ENCODE assay signal across 8 cellular contexts in genomic region chr1:223726380-223727001, GRCh38. TPM values are rescaled to one million over a fixed set of nuclear protein-coding genes. Genes with fewer than 3 reads are reported as not detected.
DNase-seq lines count a peak whose midpoint lies in the region; ATAC-seq and TF ChIP-seq lines count a peak whose summit lies in the region.

No MANE protein-coding gene starts in this region.

- no peak overlapping the region for H4K91ac ChIP-seq in neuronal stem cell (ENCODE audit: low read depth, low read length, poor library complexity)

- peak overlapping the region; percentile 88 for H3K18ac ChIP-seq in neuronal stem cell (ENCODE audit: low read length)

- no peak overlapping the region for H3K4me2 ChIP-seq in neuronal stem cell (ENCODE audit: insufficient read depth, low read length, poor library complexity, severe bottlenecking)

- H3K27me3 ChIP-seq in esophagus muscularis mucosa = no peaks in the 10 kb centered on the region
- H3K27me3 ChIP-seq in neuronal stem cell (ENCODE audit: control insufficient read depth in 3 of 3, insufficient read depth in 3 of 3, low read depth in 1 of 3, low read length in 3 of 3) = no peaks in the 10 kb centered on the region
- no peaks in the 10 kb centered on the region for H3K27me3 ChIP-seq in testis

- no peak overlapping the region for H2BK5ac ChIP-seq in neuronal stem cell (ENCODE audit: low read length)

- H3K27ac ChIP-seq in esophagus muscularis mucosa (replicated peaks in 1 of 4) = peak overlapping the region; percentile 61 to 81 (median 74)
- peak overlapping the region; percentile 40 for H3K27ac ChIP-seq in neuronal stem cell (replicated peaks; ENCODE audit: low read length)
- H3K27ac ChIP-seq in testis = peak overlapping the region; percentile 29 to 41

- DNase-seq in NOMO-1 (lab: John Stamatoyannopoulos, UW; ENCODE audit: unreplicated experiment in 2 of 2) = peak; percentile 70 to 87
- peak; percentile 83 for DNase-seq in activated T-cell treated with anti-CD3 and anti-CD28 coated beads for 48 hours (ENCODE audit: low read depth)
- DNase-seq in esophagus muscularis mucosa (ENCODE audit: extremely low spot score) = peak; percentile 94
- DNase-seq in neuronal stem cell (ENCODE audit: low spot score) = no peak
- DNase-seq in testis = peak; percentile 79
- no peak for DNase-seq in NCI-H1092 treated with DMSO at 0.1 percent for 48 hours (lab: John Stamatoyannopoulos, UW)

- peaks cover 48 to 88% (median 81%) of the 10 kb centered on the region in 4 donors for H3K4me1 ChIP-seq in esophagus muscularis mucosa
- peaks cover 15 to 18% of the 10 kb centered on the region in 2 donors for H3K4me1 ChIP-seq in neuronal stem cell (ENCODE audit: control insufficient read depth in 2 of 2, insufficient read depth in 1 of 2, low read depth in 1 of 2, low read length in 2 of 2)
- peaks cover 47% of the 10 kb centered on the region for H3K4me1 ChIP-seq in testis

- TF ChIP-seq EP300 in esophagus muscularis mucosa (IDR thresholded peaks at IDR 0.05) = no peak

- H3K4ac ChIP-seq in neuronal stem cell (ENCODE audit: low read length) = no peak overlapping the region

- H2AFZ ChIP-seq in neuronal stem cell (ENCODE audit: low read length) = peak overlapping the region; percentile 69

- peak overlapping the region; percentile 1 for H2AK5ac ChIP-seq in neuronal stem cell (ENCODE audit: low read depth, low read length)

- H4K8ac ChIP-seq in neuronal stem cell (ENCODE audit: low read depth, low read length) = no peak overlapping the region

- no peak overlapping the region for H3K23ac ChIP-seq in neuronal stem cell (ENCODE audit: low read depth, low read length, poor library complexity)

- 16% methylated on average over 6 of the region's 9 CpGs for WGBS in esophagus muscularis mucosa
- no CpG with 5 or more reads among the region's 9 CpGs for WGBS in neuronal stem cell (ENCODE audit: extremely low coverage in 2 of 2, insufficient read length in 2 of 2, insufficient replicate concordance in 1 of 2), 2 donors
- WGBS in testis, 2 donors = 38 to 40% methylated on average over 6 to 9 of the region's 9 CpGs

- H3K36me3 ChIP-seq in esophagus muscularis mucosa (peaks cover 0 to 42% (median 31%) of the 10 kb centered on the region in 4 donors), neuronal stem cell (replicated peaks in 1 of 2; ENCODE audit: control insufficient read depth in 2 of 2, insufficient read depth in 2 of 2, low read length in 2 of 2) (peaks cover 4 to 75% of the 10 kb centered on the region in 2 donors), testis (ENCODE audit: low read depth, missing control alignments) (peaks cover 3% of the 10 kb centered on the region)

- TF ChIP-seq POLR2A in esophagus muscularis mucosa (IDR thresholded peaks at IDR 0.05; ENCODE audit: low read depth) (no peak), testis (IDR thresholded peaks at IDR 0.05) (no peak)

- H2BK15ac ChIP-seq in neuronal stem cell (ENCODE audit: low read length) = no peak overlapping the region

- ATAC-seq in GM18511 (IDR thresholded peaks at IDR 0.05; ENCODE audit: unreplicated experiment) (peak; percentile 96), HG02852 (IDR thresholded peaks at IDR 0.05; ENCODE audit: unreplicated experiment) (peak; percentile 92)

- H3K14ac ChIP-seq in neuronal stem cell (ENCODE audit: low read length) = no peak overlapping the region

- H3K9me3 ChIP-seq in esophagus muscularis mucosa = no peaks in the 10 kb centered on the region
- no peaks in the 10 kb centered on the region for H3K9me3 ChIP-seq in neuronal stem cell (replicated peaks in 1 of 2; ENCODE audit: control insufficient read depth in 2 of 2, insufficient read depth in 1 of 2, low read depth in 1 of 2, low read length in 2 of 2)
- H3K9me3 ChIP-seq in testis = no peaks in the 10 kb centered on the region

- H3K4me3 ChIP-seq in esophagus muscularis mucosa (peak overlapping the region in 1 of 4 donors; percentile 0), neuronal stem cell (ENCODE audit: low read length in 2 of 2) (no peak overlapping the region), testis (no peak overlapping the region)

- no peak overlapping the region for H2BK12ac ChIP-seq in neuronal stem cell (ENCODE audit: low read length)

- H2BK120ac ChIP-seq in neuronal stem cell (ENCODE audit: low read depth, low read length) = no peak overlapping the region

- TF ChIP-seq CTCF in esophagus muscularis mucosa (IDR thresholded peaks at IDR 0.05) = no peak
- TF ChIP-seq CTCF in testis (IDR thresholded peaks at IDR 0.05) = no peak

- intact Hi-C loops in esophagus muscularis mucosa (cut with DNase I) = no loop called here
- intact Hi-C loops in testis (cut with DNase I; ENCODE audit: low total_unique reads) = no loop called here

- peak overlapping the region; percentile 71 for H3K9ac ChIP-seq in neuronal stem cell (ENCODE audit: low read depth, low read length, poor library complexity)

- H3K79me1 ChIP-seq in neuronal stem cell (ENCODE audit: low read depth, low read length) = no peaks in the 10 kb centered on the region

RNA-seq across cellular contexts. Expression of gene CAPN2, which starts 14.2 kb away (rescaled TPM):
- 100 to 1,000 TPM in 3 of 4 donors, 10 to 100 TPM in 1; 91.9 to 231 (median 161) TPM for total RNA-seq in esophagus muscularis mucosa
- polyA plus RNA-seq in neuronal stem cell (2013, experiment 1 of 2) = 50.4 TPM
- 50.8 TPM for polyA plus RNA-seq in neuronal stem cell (2013, experiment 2 of 2)
- 100 to 1,000 TPM; 174 to 179 TPM for total RNA-seq in testis
- 99.0 TPM for polyA plus RNA-seq in testis (ENCODE audit: insufficient read depth, low read depth, low replicate concordance)

Comparison
In these comparisons a context has a peak if more than half of its experiments do, and no peak if none do; other contexts are left out.
1. DNase-seq: peak in NOMO-1 (2 of 2), activated T-cell treated with anti-CD3 and anti-CD28 coated beads for 48 hours (single experiment), esophagus muscularis mucosa (single experiment) and testis (single experiment); none in neuronal stem cell (single experiment) and NCI-H1092 treated with DMSO at 0.1 percent for 48 hours (single experiment).
2. Peak in every context shown above with its lines, with median percentiles within 50 percentile points of each other: H3K27ac ChIP-seq.